ENCODE assay signal across 7 cellular contexts in genomic region chr17:76701471-76701967, GRCh38. TPM values are rescaled to one million over a fixed set of nuclear protein-coding genes. Genes with fewer than 3 reads are reported as not detected.
A peak's percentile ranks its signal among the peaks of the same experiment; 100 is the strongest.
DNase-seq lines count a peak whose midpoint lies in the region; ATAC-seq, FAIRE-seq and TF ChIP-seq lines count a peak whose summit lies in the region.
"Had no signal": no experiment of that assay in that cellular context is flagged by ENCODE, and none has a peak within 500 bp of the region (broad histone marks: within the 10 kb centered on the region; RNA-seq: fewer than 3 reads in every experiment).

No MANE protein-coding gene starts in this region.

- DNase-seq in Panc1 (ENCODE audit: low read depth, low spot score) (no peak), heart right ventricle (no peak), pancreas (no peak)
- DNase-seq in activated T-cell treated with anti-CD3 and anti-CD28 coated beads, Interleukin-2, amount 50 U/mL, for 24 hours = no peak
- DNase-seq in CD8-positive, alpha-beta T cell = no peak
- DNase-seq: SIG-M5 had no signal

- H3K36me3 ChIP-seq in Panc1 (ENCODE audit: control insufficient read depth, insufficient read depth, low read length) (no peaks in the 10 kb centered on the region), heart right ventricle (peaks cover 0 to 13% (median 0%) of the 10 kb centered on the region in 9 donors), skeletal muscle satellite cell (ENCODE audit: insufficient read depth, low read length) (peaks cover 8% of the 10 kb centered on the region), pancreas (no peaks in the 10 kb centered on the region)
- no peaks in the 10 kb centered on the region for H3K36me3 ChIP-seq in CD8-positive, alpha-beta T cell (ENCODE audit: insufficient read depth, low read length)

- no peak overlapping the region for H3K27ac Mint-ChIP-seq in activated T-cell treated with anti-CD3 and anti-CD28 coated beads, Interleukin-2, amount 50 U/mL, for 24 hours
- no peak overlapping the region for H3K27ac Mint-ChIP-seq in CD8-positive, alpha-beta T cell

- in situ Hi-C loops in Panc1 (cut with HindIII; ENCODE audit: low pct_unique_long_range_greater_than_20kb, low sequenced_read_pairs) = no loop called here

- H3K27ac ChIP-seq in Panc1 (ENCODE audit: low read length) (no peak overlapping the region), heart right ventricle (peak overlapping the region; percentile 88 to 99 (median 96)), pancreas (peak overlapping the region in 2 of 4 donors; percentile 16 to 62)
- no peak overlapping the region for H3K27ac ChIP-seq in CD8-positive, alpha-beta T cell (ENCODE audit: low read depth, low read length)

- H3K9me3 ChIP-seq in Panc1 (ENCODE audit: control insufficient read depth, insufficient read depth, low read depth, low read length) (no peaks in the 10 kb centered on the region), heart right ventricle (no peaks in the 10 kb centered on the region), skeletal muscle satellite cell (replicated peaks; ENCODE audit: low read length) (no peaks in the 10 kb centered on the region), pancreas (no peaks in the 10 kb centered on the region)
- H3K9me3 ChIP-seq in CD8-positive, alpha-beta T cell (ENCODE audit: low read length) = no peaks in the 10 kb centered on the region

- CTCF ChIA-PET in Panc1 (lab: Charles Lee) = no interaction called here
- CTCF ChIA-PET in CD8-positive, alpha-beta T cell (lab: Charles Lee) = interaction anchor here (4.1 kb wide), 1 partner anchor 12 kb away, joined by 32 read pairs; no protein-coding TSS in a partner anchor

- no peaks in the 10 kb centered on the region for H3K9me3 Mint-ChIP-seq in activated T-cell treated with anti-CD3 and anti-CD28 coated beads, Interleukin-2, amount 50 U/mL, for 24 hours
- no peaks in the 10 kb centered on the region for H3K9me3 Mint-ChIP-seq in CD8-positive, alpha-beta T cell

- peak overlapping the region; percentile 71 for H3K9ac ChIP-seq in skeletal muscle satellite cell (ENCODE audit: low read depth, low read length)

- POLR2A ChIA-PET in Panc1 (lab: Charles Lee) = interaction anchor here (0.5 kb wide), 1 partner anchor 203 kb away, joined by 7 read pairs; no protein-coding TSS in a partner anchor
- POLR2A ChIA-PET in CD8-positive, alpha-beta T cell (lab: Charles Lee) = no interaction called here

- TF ChIP-seq CTCF in Panc1 (IDR thresholded peaks at IDR 0.05) = no peak
- no peak for TF ChIP-seq CTCF in heart right ventricle (IDR thresholded peaks at IDR 0.05)
- TF ChIP-seq CTCF in pancreas (IDR thresholded peaks at IDR 0.05) = no peak
- TF ChIP-seq CTCF in CD8-positive, alpha-beta T cell (IDR thresholded peaks at IDR 0.05) = no peak

- H3K27me3 Mint-ChIP-seq in activated T-cell treated with anti-CD3 and anti-CD28 coated beads, Interleukin-2, amount 50 U/mL, for 24 hours = no peaks in the 10 kb centered on the region
- H3K27me3 Mint-ChIP-seq in CD8-positive, alpha-beta T cell (ENCODE audit: low read depth) = no peaks in the 10 kb centered on the region

- intact Hi-C loops in Panc1 (cut with micrococcal nuclease; ENCODE audit: unreplicated experiment) = no loop called here
- intact Hi-C loops in heart right ventricle (cut with DNase I) = no loop called here
- intact Hi-C loops in pancreas (cut with DNase I) = loop anchor here in 1 of 3 donors (10.0 kb wide), 1 partner anchor 167 kb away; the partner anchor contains the start of gene CYGB
- intact Hi-C loops in CD8-positive, alpha-beta T cell (cut with DNase I, micrococcal nuclease) = no loop called here

- H3K27me3 ChIP-seq in Panc1 (ENCODE audit: control insufficient read depth, insufficient read depth, low read length) (no peaks in the 10 kb centered on the region), heart right ventricle (no peaks in the 10 kb centered on the region), skeletal muscle satellite cell (ENCODE audit: control insufficient read depth, insufficient read depth, low read length) (no peaks in the 10 kb centered on the region), pancreas (no peaks in the 10 kb centered on the region)
- no peaks in the 10 kb centered on the region for H3K27me3 ChIP-seq in CD8-positive, alpha-beta T cell (ENCODE audit: insufficient read depth, low read length)

- no peak for FAIRE-seq in pancreas (lab: Jason Lieb, UNC)

- WGBS in heart right ventricle, 2 donors = 35 to 47% methylated on average over 11 of the region's 11 CpGs
- 62 to 66% methylated on average over 11 of the region's 11 CpGs for WGBS in pancreas, 2 donors

- ATAC-seq in Panc1 = 0 out of 2 replicates have a peak, but pooled peaks have one; percentile 12
- peak in 4 of 8 donors; percentile 1 to 6 (median 2) for ATAC-seq in heart right ventricle
- ATAC-seq in pancreas = no peak
- ATAC-seq in CD8-positive, alpha-beta T cell = no peak

- H3K4me1 ChIP-seq in Panc1 (ENCODE audit: control insufficient read depth, insufficient read depth, low read length) (peaks cover 26% of the 10 kb centered on the region), heart right ventricle (peaks cover 45 to 92% (median 76%) of the 10 kb centered on the region in 9 donors), skeletal muscle satellite cell (ENCODE audit: control insufficient read depth, insufficient read depth, low read length) (peaks cover 57% of the 10 kb centered on the region), pancreas (no peaks in the 10 kb centered on the region)
- no peaks in the 10 kb centered on the region for H3K4me1 ChIP-seq in CD8-positive, alpha-beta T cell (ENCODE audit: insufficient read depth, low read length)

- no peak overlapping the region for H3K4me3 Mint-ChIP-seq in activated T-cell treated with anti-CD3 and anti-CD28 coated beads, Interleukin-2, amount 50 U/mL, for 24 hours
- H3K4me3 Mint-ChIP-seq in CD8-positive, alpha-beta T cell = no peak overlapping the region

- BruUV-seq in Panc1 (replicated peaks; lab: Mats Ljungman, UMichigan) = no TSS peak

- H3K36me3 Mint-ChIP-seq in activated T-cell treated with anti-CD3 and anti-CD28 coated beads, Interleukin-2, amount 50 U/mL, for 24 hours (ENCODE audit: low read depth) = no peaks in the 10 kb centered on the region
- no peaks in the 10 kb centered on the region for H3K36me3 Mint-ChIP-seq in CD8-positive, alpha-beta T cell

- H3K4me3 ChIP-seq in Panc1 (ENCODE audit: low read depth in 2 of 2, low read length in 2 of 2) (no peak overlapping the region), heart right ventricle (peak overlapping the region in 7 of 10 donors; percentile 21 to 54 (median 45)), skeletal muscle satellite cell (ENCODE audit: low read length) (peak overlapping the region; percentile 64), pancreas (no peak overlapping the region)
- no peak overlapping the region for H3K4me3 ChIP-seq in CD8-positive, alpha-beta T cell (ENCODE audit: low read depth, low read length)

- H3K4me2 ChIP-seq in skeletal muscle satellite cell (ENCODE audit: low read length) = peak overlapping the region; percentile 85

- H3K4me1 Mint-ChIP-seq in activated T-cell treated with anti-CD3 and anti-CD28 coated beads, Interleukin-2, amount 50 U/mL, for 24 hours (ENCODE audit: low read depth) = peaks cover under 1% of the 10 kb centered on the region
- peaks cover 7% of the 10 kb centered on the region for H3K4me1 Mint-ChIP-seq in CD8-positive, alpha-beta T cell (ENCODE audit: low read depth)

RNA-seq across cellular contexts. Expression of gene MXRA7, which starts 9.2 kb away (rescaled TPM):
- total RNA-seq in Panc1 (2021; ENCODE audit: unreplicated experiment) (77.9 TPM), heart right ventricle (100 to 1,000 TPM; 298 to 586 (median 488) TPM), pancreas (100 to 1,000 TPM in 1 of 6 donors, 10 to 100 TPM in 5; 32.0 to 102 (median 43.7) TPM)
- 88.4 TPM for polyA plus RNA-seq in Panc1 (2012; ENCODE audit: insufficient read length)
- polyA plus RNA-seq in heart right ventricle (100 to 1,000 TPM; 121 to 199 TPM), pancreas (100 to 1,000 TPM in 1 of 2 donors, 10 to 100 TPM in 1; 38.9 to 137 TPM)
- total RNA-seq in skeletal muscle satellite cell (2012; rRNA removed) = 186 and 268 TPM in 2 replicates
- 10 to 100 TPM; 23.9 to 27.8 TPM for total RNA-seq in CD8-positive, alpha-beta T cell

RNA-seq across cellular contexts. Expression of gene JMJD6, which starts 24.9 kb away (rescaled TPM):
- total RNA-seq in Panc1 (2021; ENCODE audit: unreplicated experiment) = 60.0 TPM
- polyA plus RNA-seq in Panc1 (2012; ENCODE audit: insufficient read length) = 54.8 TPM
- total RNA-seq in heart right ventricle = 10 to 100 TPM; 34.6 to 79.3 (median 43.2) TPM
- polyA plus RNA-seq in heart right ventricle = 10 to 100 TPM; 36.1 to 56.5 TPM
- 21.0 and 22.7 TPM in 2 replicates for total RNA-seq in skeletal muscle satellite cell (2012; rRNA removed)
- 10 to 100 TPM; 12.4 to 18.2 (median 15.1) TPM for total RNA-seq in pancreas
- polyA plus RNA-seq in pancreas = 10 to 100 TPM; 30.3 to 54.0 TPM
- 100 to 1,000 TPM; 316 to 336 TPM for total RNA-seq in CD8-positive, alpha-beta T cell

RNA-seq across cellular contexts. Expression of gene METTL23, which starts 25.1 kb away (rescaled TPM):
- total RNA-seq in Panc1 (2021; ENCODE audit: unreplicated experiment) = 42.8 TPM
- polyA plus RNA-seq in Panc1 (2012; ENCODE audit: insufficient read length) = 28.6 TPM
- total RNA-seq in heart right ventricle = 10 to 100 TPM; 18.0 to 29.9 (median 24.7) TPM
- polyA plus RNA-seq in heart right ventricle = 10 to 100 TPM; 24.5 to 41.8 TPM
- total RNA-seq in skeletal muscle satellite cell (2012; rRNA removed) = 25.1 and 32.2 TPM in 2 replicates
- 10 to 100 TPM; 14.4 to 23.4 (median 19.9) TPM for total RNA-seq in pancreas
- 10 to 100 TPM; 23.2 to 34.1 TPM for polyA plus RNA-seq in pancreas
- 10 to 100 TPM; 40.3 to 43.1 TPM for total RNA-seq in CD8-positive, alpha-beta T cell

RNA-seq across cellular contexts. Expression of gene SRSF2, which starts 35.6 kb away (rescaled TPM):
- total RNA-seq in Panc1 (2021; ENCODE audit: unreplicated experiment) (436 TPM), heart right ventricle (100 to 1,000 TPM in 1 of 10 donors, 10 to 100 TPM in 9; 58.8 to 103 (median 76.3) TPM), pancreas (10 to 100 TPM; 41.6 to 87.0 (median 62.1) TPM)
- polyA plus RNA-seq in Panc1 (2012; ENCODE audit: insufficient read length) = 358 TPM
- polyA plus RNA-seq in heart right ventricle (100 to 1,000 TPM in 1 of 2 donors, 10 to 100 TPM in 1; 93.4 to 109 TPM), pancreas (100 to 1,000 TPM in 1 of 2 donors, 10 to 100 TPM in 1; 74.5 to 144 TPM)
- 193 and 226 TPM in 2 replicates for total RNA-seq in skeletal muscle satellite cell (2012; rRNA removed)
- total RNA-seq in CD8-positive, alpha-beta T cell = 100 to 1,000 TPM; 621 to 637 TPM

RNA-seq across cellular contexts. Expression of gene MFSD11, which starts 36.4 kb away (rescaled TPM):
- total RNA-seq in Panc1 (2021; ENCODE audit: unreplicated experiment) (42.3 TPM), heart right ventricle (10 to 100 TPM; 25.1 to 34.4 (median 29.6) TPM), pancreas (10 to 100 TPM in 3 of 6 donors, 1 to 10 TPM in 3; 8.3 to 14.6 (median 10.1) TPM)
- polyA plus RNA-seq in Panc1 (2012; ENCODE audit: insufficient read length) = 15.3 TPM
- polyA plus RNA-seq in heart right ventricle (10 to 100 TPM in 1 of 2 donors, 1 to 10 TPM in 1; 9.2 to 23.2 TPM), pancreas (10 to 100 TPM in 1 of 2 donors, 1 to 10 TPM in 1; 5.9 to 13.4 TPM)
- 24.6 and 27.7 TPM in 2 replicates for total RNA-seq in skeletal muscle satellite cell (2012; rRNA removed)
- total RNA-seq in CD8-positive, alpha-beta T cell = 10 to 100 TPM; 28.6 to 34.4 TPM

Comparison
In these comparisons a context has a peak if more than half of its experiments do, and no peak if none do; other contexts are left out.
1. H3K27ac ChIP-seq: peak in heart right ventricle (10 of 10); none in Panc1 (single experiment) and CD8-positive, alpha-beta T cell (single experiment).
2. H3K4me3 ChIP-seq: peak in heart right ventricle (7 of 10) and skeletal muscle satellite cell (single experiment); none in Panc1 (0 of 2), pancreas (0 of 4) and CD8-positive, alpha-beta T cell (single experiment).